Comparison of ENCODE assay signal across 1 cellular context in genomic region chr17:38702166-38702899, GRCh38.
TF ChIP-seq lines count a peak whose summit lies in the region.

No MANE protein-coding gene starts in this region.

TF ChIP-seq in HepG2, 621 proteins besides CTCF, POLR2A, EP300 and RAD21 (continued from another document and continues in another):
- TF ChIP-seq, protein P1, sequence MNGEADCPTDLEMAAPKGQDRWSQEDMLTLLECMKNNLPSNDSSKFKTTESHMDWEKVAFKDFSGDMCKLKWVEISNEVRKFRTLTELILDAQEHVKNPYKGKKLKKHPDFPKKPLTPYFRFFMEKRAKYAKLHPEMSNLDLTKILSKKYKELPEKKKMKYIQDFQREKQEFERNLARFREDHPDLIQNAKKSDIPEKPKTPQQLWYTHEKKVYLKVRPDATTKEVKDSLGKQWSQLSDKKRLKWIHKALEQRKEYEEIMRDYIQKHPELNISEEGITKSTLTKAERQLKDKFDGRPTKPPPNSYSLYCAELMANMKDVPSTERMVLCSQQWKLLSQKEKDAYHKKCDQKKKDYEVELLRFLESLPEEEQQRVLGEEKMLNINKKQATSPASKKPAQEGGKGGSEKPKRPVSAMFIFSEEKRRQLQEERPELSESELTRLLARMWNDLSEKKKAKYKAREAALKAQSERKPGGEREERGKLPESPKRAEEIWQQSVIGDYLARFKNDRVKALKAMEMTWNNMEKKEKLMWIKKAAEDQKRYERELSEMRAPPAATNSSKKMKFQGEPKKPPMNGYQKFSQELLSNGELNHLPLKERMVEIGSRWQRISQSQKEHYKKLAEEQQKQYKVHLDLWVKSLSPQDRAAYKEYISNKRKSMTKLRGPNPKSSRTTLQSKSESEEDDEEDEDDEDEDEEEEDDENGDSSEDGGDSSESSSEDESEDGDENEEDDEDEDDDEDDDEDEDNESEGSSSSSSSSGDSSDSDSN (CRISPR knock-in tag; IDR thresholded peaks at IDR 0.05): peak; percentile 92
- TF ChIP-seq HNF4A (CRISPR knock-in tag; IDR thresholded peaks at IDR 0.05) (peak; percentile 27; the same call in 1 of the 2 replicates), ZNF570 (CRISPR knock-in tag; IDR thresholded peaks at IDR 0.05; ENCODE audit: borderline replicate concordance) (0 out of 2 replicates have a peak, but pooled peaks have one; percentile 43), SKI (IDR thresholded peaks at IDR 0.05; ENCODE audit: partially characterized antibody) (peak; percentile 68), ESRRA (CRISPR knock-in tag; IDR thresholded peaks at IDR 0.05; ENCODE audit: low read depth) (peak; percentile 40; the same call in 1 of the 2 replicates), IKZF4 (CRISPR knock-in tag; IDR thresholded peaks at IDR 0.05; ENCODE audit: borderline replicate concordance, low read depth, not compliant biosample characterization) (peak; percentile 42), ZBTB26 (CRISPR knock-in tag; IDR thresholded peaks at IDR 0.05; ENCODE audit: borderline replicate concordance) (peak; percentile 72; the same call in 1 of the 2 replicates), PAX8 (CRISPR knock-in tag; IDR thresholded peaks at IDR 0.05; ENCODE audit: borderline replicate concordance) (no peak), ZNF343 (CRISPR knock-in tag; IDR thresholded peaks at IDR 0.05) (peak; percentile 56; the same call in 1 of the 2 replicates), NR1H2 (CRISPR knock-in tag; IDR thresholded peaks at IDR 0.05; ENCODE audit: borderline replicate concordance, low read depth) (peak; percentile 34; the same call in 1 of the 2 replicates), MZF1 (CRISPR knock-in tag; IDR thresholded peaks at IDR 0.05; ENCODE audit: borderline replicate concordance) (0 out of 2 replicates have a peak, but pooled peaks have one; percentile 61), FOSL2 (CRISPR knock-in tag; IDR thresholded peaks at IDR 0.05) (peak; percentile 29; the same call in 1 of the 2 replicates), MAF1 (CRISPR knock-in tag; IDR thresholded peaks at IDR 0.05; ENCODE audit: borderline replicate concordance) (no peak), TP53 (CRISPR knock-in tag; conservative IDR thresholded peaks at IDR 0.05) (peak; percentile 55; the same call in 1 of the 2 replicates), ZNF430 (CRISPR knock-in tag; IDR thresholded peaks at IDR 0.05) (0 out of 2 replicates have a peak, but pooled peaks have one; percentile 19), RXRA (CRISPR knock-in tag; IDR thresholded peaks at IDR 0.05) (peak; percentile 68), RELA (CRISPR knock-in tag; IDR thresholded peaks at IDR 0.05) (no peak), E2F2 (CRISPR knock-in tag; IDR thresholded peaks at IDR 0.05; ENCODE audit: borderline replicate concordance) (peak; percentile 93; the same call in 1 of the 2 replicates), SAP130 (CRISPR knock-in tag; IDR thresholded peaks at IDR 0.05; ENCODE audit: low read depth) (peak; percentile 81; the same call in 1 of the 2 replicates), ZFP91 (CRISPR knock-in tag; IDR thresholded peaks at IDR 0.05; ENCODE audit: borderline replicate concordance) (peak; percentile 84), JUNB (CRISPR knock-in tag; IDR thresholded peaks at IDR 0.05; ENCODE audit: borderline replicate concordance) (0 out of 2 replicates have a peak, but pooled peaks have one; percentile 61), SIN3B (IDR thresholded peaks at IDR 0.05; ENCODE audit: low read length) (no peak), JDP2 (CRISPR knock-in tag; IDR thresholded peaks at IDR 0.05; ENCODE audit: borderline replicate concordance) (peak; percentile 54; the same call in 1 of the 2 replicates)
- TF ChIP-seq, protein P2, sequence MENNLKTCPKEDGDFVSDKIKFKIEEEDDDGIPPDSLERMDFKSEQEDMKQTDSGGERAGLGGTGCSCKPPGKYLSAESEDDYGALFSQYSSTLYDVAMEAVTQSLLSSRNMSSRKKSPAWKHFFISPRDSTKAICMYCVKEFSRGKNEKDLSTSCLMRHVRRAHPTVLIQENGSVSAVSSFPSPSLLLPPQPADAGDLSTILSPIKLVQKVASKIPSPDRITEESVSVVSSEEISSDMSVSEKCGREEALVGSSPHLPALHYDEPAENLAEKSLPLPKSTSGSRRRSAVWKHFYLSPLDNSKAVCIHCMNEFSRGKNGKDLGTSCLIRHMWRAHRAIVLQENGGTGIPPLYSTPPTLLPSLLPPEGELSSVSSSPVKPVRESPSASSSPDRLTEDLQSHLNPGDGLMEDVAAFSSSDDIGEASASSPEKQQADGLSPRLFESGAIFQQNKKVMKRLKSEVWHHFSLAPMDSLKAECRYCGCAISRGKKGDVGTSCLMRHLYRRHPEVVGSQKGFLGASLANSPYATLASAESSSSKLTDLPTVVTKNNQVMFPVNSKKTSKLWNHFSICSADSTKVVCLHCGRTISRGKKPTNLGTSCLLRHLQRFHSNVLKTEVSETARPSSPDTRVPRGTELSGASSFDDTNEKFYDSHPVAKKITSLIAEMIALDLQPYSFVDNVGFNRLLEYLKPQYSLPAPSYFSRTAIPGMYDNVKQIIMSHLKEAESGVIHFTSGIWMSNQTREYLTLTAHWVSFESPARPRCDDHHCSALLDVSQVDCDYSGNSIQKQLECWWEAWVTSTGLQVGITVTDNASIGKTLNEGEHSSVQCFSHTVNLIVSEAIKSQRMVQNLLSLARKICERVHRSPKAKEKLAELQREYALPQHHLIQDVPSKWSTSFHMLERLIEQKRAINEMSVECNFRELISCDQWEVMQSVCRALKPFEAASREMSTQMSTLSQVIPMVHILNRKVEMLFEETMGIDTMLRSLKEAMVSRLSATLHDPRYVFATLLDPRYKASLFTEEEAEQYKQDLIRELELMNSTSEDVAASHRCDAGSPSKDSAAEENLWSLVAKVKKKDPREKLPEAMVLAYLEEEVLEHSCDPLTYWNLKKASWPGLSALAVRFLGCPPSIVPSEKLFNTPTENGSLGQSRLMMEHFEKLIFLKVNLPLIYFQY (CRISPR knock-in tag; IDR thresholded peaks at IDR 0.05; ENCODE audit: borderline replicate concordance): peak; percentile 21; the same call in 1 of the 2 replicates
- TF ChIP-seq, protein P3, sequence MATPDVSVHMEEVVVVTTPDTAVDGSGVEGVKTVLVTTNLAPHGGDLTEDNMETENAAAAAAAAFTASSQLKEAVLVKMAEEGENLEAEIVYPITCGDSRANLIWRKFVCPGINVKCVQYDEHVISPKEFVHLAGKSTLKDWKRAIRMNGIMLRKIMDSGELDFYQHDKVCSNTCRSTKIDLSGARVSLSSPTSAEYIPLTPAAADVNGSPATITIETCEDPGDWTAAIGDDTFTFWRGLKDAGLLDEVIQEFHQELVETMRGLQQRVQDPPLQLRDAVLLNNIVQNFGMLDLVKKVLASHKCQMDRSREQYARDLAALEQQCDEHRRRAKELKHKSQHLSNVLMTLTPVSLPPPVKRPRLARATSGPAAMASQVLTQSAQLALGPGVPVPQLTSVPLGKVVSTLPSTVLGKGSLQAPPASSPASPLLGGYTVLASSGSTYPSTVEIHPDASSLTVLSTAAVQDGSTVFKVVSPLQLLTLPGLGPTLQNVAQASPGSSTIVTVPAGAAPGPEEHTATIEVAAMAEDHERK (CRISPR knock-in tag; IDR thresholded peaks at IDR 0.05; ENCODE audit: low read depth): 0 out of 2 replicates have a peak, but pooled peaks have one; percentile 38
- TF ChIP-seq, protein P4, sequence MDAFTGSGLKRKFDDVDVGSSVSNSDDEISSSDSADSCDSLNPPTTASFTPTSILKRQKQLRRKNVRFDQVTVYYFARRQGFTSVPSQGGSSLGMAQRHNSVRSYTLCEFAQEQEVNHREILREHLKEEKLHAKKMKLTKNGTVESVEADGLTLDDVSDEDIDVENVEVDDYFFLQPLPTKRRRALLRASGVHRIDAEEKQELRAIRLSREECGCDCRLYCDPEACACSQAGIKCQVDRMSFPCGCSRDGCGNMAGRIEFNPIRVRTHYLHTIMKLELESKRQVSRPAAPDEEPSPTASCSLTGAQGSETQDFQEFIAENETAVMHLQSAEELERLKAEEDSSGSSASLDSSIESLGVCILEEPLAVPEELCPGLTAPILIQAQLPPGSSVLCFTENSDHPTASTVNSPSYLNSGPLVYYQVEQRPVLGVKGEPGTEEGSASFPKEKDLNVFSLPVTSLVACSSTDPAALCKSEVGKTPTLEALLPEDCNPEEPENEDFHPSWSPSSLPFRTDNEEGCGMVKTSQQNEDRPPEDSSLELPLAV (CRISPR knock-in tag; conservative IDR thresholded peaks at IDR 0.05; ENCODE audit: low read depth): peak; percentile 87; the same call in 1 of the 2 replicates
- TF ChIP-seq, protein P5, sequence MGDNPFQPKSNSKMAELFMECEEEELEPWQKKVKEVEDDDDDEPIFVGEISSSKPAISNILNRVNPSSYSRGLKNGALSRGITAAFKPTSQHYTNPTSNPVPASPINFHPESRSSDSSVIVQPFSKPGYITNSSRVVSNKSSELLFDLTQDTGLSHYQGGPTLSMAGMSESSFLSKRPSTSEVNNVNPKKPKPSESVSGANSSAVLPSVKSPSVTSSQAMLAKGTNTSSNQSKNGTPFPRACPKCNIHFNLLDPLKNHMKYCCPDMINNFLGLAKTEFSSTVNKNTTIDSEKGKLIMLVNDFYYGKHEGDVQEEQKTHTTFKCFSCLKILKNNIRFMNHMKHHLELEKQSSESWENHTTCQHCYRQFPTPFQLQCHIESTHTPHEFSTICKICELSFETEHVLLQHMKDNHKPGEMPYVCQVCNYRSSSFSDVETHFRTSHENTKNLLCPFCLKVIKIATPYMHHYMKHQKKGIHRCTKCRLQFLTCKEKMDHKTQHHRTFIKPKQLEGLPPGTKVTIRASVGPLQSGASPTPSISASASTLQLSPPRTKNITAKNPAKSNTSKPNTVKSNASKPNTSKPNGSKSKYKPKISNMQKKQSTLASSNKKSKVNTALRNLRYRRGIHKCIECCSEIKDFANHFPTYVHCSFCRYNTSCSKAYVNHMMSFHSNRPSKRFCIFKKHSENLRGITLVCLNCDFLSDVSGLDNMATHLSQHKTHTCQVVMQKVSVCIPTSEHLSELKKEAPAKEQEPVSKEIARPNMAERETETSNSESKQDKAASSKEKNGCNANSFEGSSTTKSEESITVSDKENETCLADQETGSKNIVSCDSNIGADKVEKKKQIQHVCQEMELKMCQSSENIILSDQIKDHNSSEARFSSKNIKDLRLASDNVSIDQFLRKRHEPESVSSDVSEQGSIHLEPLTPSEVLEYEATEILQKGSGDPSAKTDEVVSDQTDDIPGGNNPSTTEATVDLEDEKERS (CRISPR knock-in tag; IDR thresholded peaks at IDR 0.05): 0 out of 2 replicates have a peak, but pooled peaks have one; percentile 48
- TF ChIP-seq, protein P6, sequence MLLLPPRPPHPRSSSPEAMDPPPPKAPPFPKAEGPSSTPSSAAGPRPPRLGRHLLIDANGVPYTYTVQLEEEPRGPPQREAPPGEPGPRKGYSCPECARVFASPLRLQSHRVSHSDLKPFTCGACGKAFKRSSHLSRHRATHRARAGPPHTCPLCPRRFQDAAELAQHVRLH (CRISPR knock-in tag; IDR thresholded peaks at IDR 0.05; ENCODE audit: borderline replicate concordance, low read depth): peak; percentile 37; the same call in 1 of the 2 replicates
- TF ChIP-seq, protein P7, sequence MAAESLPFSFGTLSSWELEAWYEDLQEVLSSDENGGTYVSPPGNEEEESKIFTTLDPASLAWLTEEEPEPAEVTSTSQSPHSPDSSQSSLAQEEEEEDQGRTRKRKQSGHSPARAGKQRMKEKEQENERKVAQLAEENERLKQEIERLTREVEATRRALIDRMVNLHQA (CRISPR knock-in tag; IDR thresholded peaks at IDR 0.05): no peak
- TF ChIP-seq, protein P8, sequence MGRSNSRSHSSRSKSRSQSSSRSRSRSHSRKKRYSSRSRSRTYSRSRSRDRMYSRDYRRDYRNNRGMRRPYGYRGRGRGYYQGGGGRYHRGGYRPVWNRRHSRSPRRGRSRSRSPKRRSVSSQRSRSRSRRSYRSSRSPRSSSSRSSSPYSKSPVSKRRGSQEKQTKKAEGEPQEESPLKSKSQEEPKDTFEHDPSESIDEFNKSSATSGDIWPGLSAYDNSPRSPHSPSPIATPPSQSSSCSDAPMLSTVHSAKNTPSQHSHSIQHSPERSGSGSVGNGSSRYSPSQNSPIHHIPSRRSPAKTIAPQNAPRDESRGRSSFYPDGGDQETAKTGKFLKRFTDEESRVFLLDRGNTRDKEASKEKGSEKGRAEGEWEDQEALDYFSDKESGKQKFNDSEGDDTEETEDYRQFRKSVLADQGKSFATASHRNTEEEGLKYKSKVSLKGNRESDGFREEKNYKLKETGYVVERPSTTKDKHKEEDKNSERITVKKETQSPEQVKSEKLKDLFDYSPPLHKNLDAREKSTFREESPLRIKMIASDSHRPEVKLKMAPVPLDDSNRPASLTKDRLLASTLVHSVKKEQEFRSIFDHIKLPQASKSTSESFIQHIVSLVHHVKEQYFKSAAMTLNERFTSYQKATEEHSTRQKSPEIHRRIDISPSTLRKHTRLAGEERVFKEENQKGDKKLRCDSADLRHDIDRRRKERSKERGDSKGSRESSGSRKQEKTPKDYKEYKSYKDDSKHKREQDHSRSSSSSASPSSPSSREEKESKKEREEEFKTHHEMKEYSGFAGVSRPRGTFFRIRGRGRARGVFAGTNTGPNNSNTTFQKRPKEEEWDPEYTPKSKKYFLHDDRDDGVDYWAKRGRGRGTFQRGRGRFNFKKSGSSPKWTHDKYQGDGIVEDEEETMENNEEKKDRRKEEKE (IDR thresholded peaks at IDR 0.05): no peak
